ENCODE assay signal across 1 cellular context in genomic region chr21:45357436-45358260, GRCh38.
TF ChIP-seq lines count a peak whose summit lies in the region.

No MANE protein-coding gene starts in this region.

TF ChIP-seq in HepG2, 621 proteins besides CTCF, POLR2A, EP300 and RAD21 (continued from another document):
- TF ChIP-seq ZNF687 (CRISPR knock-in tag; IDR thresholded peaks at IDR 0.05), result peak; percentile 50; the same call in 1 of the 2 replicates
- no peak for TF ChIP-seq SUZ12 (IDR thresholded peaks at IDR 0.05; ENCODE audit: low read depth, low read length)
- no peak for TF ChIP-seq MZF1 (CRISPR knock-in tag; IDR thresholded peaks at IDR 0.05; ENCODE audit: borderline replicate concordance)
- TF ChIP-seq STAG1 (CRISPR knock-in tag; IDR thresholded peaks at IDR 0.05), result 0 out of 2 replicates have a peak, but pooled peaks have one; percentile 8
- peak; percentile 55; the same call in 1 of the 2 replicates for TF ChIP-seq ZBTB38 (CRISPR knock-in tag; IDR thresholded peaks at IDR 0.05)
